15 cellular contexts compared by ENCODE assay signal in genomic region chr10:110789604-110790428, GRCh38.
DNase-seq lines count a peak whose midpoint lies in the region; ATAC-seq and TF ChIP-seq lines count a peak whose summit lies in the region.
"Had no signal": no experiment of that assay in that cellular context is flagged by ENCODE, and none has a peak within 500 bp of the region (broad histone marks: within the 10 kb centered on the region; RNA-seq: fewer than 3 reads in every experiment).

No MANE protein-coding gene starts in this region.

- H3K4me3 Mint-ChIP-seq in glutamatergic neuron (ENCODE audit: unreplicated experiment) = peak overlapping the region; percentile 43
- no peak overlapping the region for H3K4me3 Mint-ChIP-seq in stimulated activated naive B cell treated with anti-CD40 and anti-IgM and Interleukin-4, amounts not matched to agents 10 μg/mL and 1 μg/mL and 100 μg/mL, for 72 hours
- H3K4me3 Mint-ChIP-seq: activated naive CD4-positive, alpha-beta T cell treated with anti-CD3 and anti-CD28 coated beads, Interleukin-2, amount 50 U/mL, for 24 hours; dendritic cell treated with granulocyte-macrophage colony-stimulating factor and Interleukin-4, amounts not matched to agents 40 ng/mL and 50 ng/mL, for 4 days; HFFc6 had no signal

- intact Hi-C loops in ascending aorta (cut with DNase I) = no loop called here

- no peak for TF ChIP-seq CTCF in SK-N-SH (IDR thresholded peaks at IDR 0.05)
- no peak for TF ChIP-seq CTCF in glutamatergic neuron (IDR thresholded peaks at IDR 0.05; ENCODE audit: partially characterized antibody, unreplicated experiment)
- no peak for TF ChIP-seq CTCF in ascending aorta (IDR thresholded peaks at IDR 0.05)

- H3K36me3 Mint-ChIP-seq in glutamatergic neuron (ENCODE audit: unreplicated experiment) = no peaks in the 10 kb centered on the region
- no peaks in the 10 kb centered on the region for H3K36me3 Mint-ChIP-seq in stimulated activated naive B cell treated with anti-CD40 and anti-IgM and Interleukin-4, amounts not matched to agents 10 μg/mL and 1 μg/mL and 100 μg/mL, for 72 hours
- H3K36me3 Mint-ChIP-seq: activated naive CD4-positive, alpha-beta T cell treated with anti-CD3 and anti-CD28 coated beads, Interleukin-2, amount 50 U/mL, for 24 hours had no signal

- CTCF ChIA-PET in SK-N-SH (lab: Yijun Ruan, JAX) = interaction anchor here (0.9 to 3.4 kb wide), 7 partner anchors 9 to 287 kb away, joined by 3 to 15 read pairs (median 5); partner anchors contain the start of gene ADRA2A

- peaks cover 9% of the 10 kb centered on the region for H3K9me3 Mint-ChIP-seq in glutamatergic neuron (ENCODE audit: unreplicated experiment)
- no peaks in the 10 kb centered on the region for H3K9me3 Mint-ChIP-seq in stimulated activated naive B cell treated with anti-CD40 and anti-IgM and Interleukin-4, amounts not matched to agents 10 μg/mL and 1 μg/mL and 100 μg/mL, for 72 hours
- H3K9me3 Mint-ChIP-seq: activated naive CD4-positive, alpha-beta T cell treated with anti-CD3 and anti-CD28 coated beads, Interleukin-2, amount 50 U/mL, for 24 hours; dendritic cell treated with granulocyte-macrophage colony-stimulating factor and Interleukin-4, amounts not matched to agents 40 ng/mL and 50 ng/mL, for 4 days; HFFc6 had no signal

- peaks cover 7 to 87% of the 10 kb centered on the region in 2 experiments; a peak in 2 of 4 replicates for H3K4me1 ChIP-seq in SK-N-SH (ENCODE audit: control insufficient read depth in 1 of 2, insufficient read depth in 2 of 2, low read depth in 1 of 2, low read length in 1 of 2)
- peaks cover 0 to 2% of the 10 kb centered on the region in 2 donors for H3K4me1 ChIP-seq in ascending aorta

- H3K4me1 Mint-ChIP-seq in glutamatergic neuron (ENCODE audit: low read depth, unreplicated experiment) = peaks cover 79% of the 10 kb centered on the region
- H3K4me1 Mint-ChIP-seq in stimulated activated naive B cell treated with anti-CD40 and anti-IgM and Interleukin-4, amounts not matched to agents 10 μg/mL and 1 μg/mL and 100 μg/mL, for 72 hours = peaks cover 10 to 12% of the 10 kb centered on the region in 2 donors

- ATAC-seq in SK-N-SH treated with all-trans-retinoic acid at 6 μM for 48 hours = no peak
- peak; percentile 43 to 64 for ATAC-seq in stimulated activated naive B cell treated with anti-CD40 and anti-IgM and Interleukin-4, amounts not matched to agents 10 μg/mL and 1 μg/mL and 100 μg/mL, for 72 hours (replicated peaks)
- no peak for ATAC-seq in GM21528 (IDR thresholded peaks at IDR 0.05; ENCODE audit: low FRiP score, unreplicated experiment)

- H3F3A ChIP-seq in SK-N-SH (replicated peaks; ENCODE audit: insufficient read depth) = no peaks in the 10 kb centered on the region

- H3K9ac ChIP-seq in SK-N-SH = no peak overlapping the region

- no peak; a peak in 1 of 4 replicates for TF ChIP-seq EP300 in SK-N-SH (IDR thresholded peaks at IDR 0.05; ENCODE audit: borderline replicate concordance in 1 of 2, low read depth in 1 of 2, low read length in 1 of 2)

- 82% methylated on average over 10 of the region's 10 CpGs for WGBS in SK-N-SH (ENCODE audit: low lambda C conversion rate)

- no peak for DNase-seq in SK-N-SH
- DNase-seq in NCI-H2107 treated with DMSO at 0.1 percent for 48 hours (lab: John Stamatoyannopoulos, UW; ENCODE audit: unreplicated experiment) = peak; percentile 11
- DNase-seq in glutamatergic neuron = peak; percentile 57
- DNase-seq in stimulated activated naive B cell treated with anti-CD40 and anti-IgM and Interleukin-4, amounts not matched to agents 10 μg/mL and 1 μg/mL and 100 μg/mL, for 72 hours = no peak
- no peak for DNase-seq in GF-D8 (lab: John Stamatoyannopoulos, UW)
- DNase-seq in ascending aorta (ENCODE audit: low spot score in 2 of 2) = no peak
- DNase-seq: activated CD4-positive, alpha-beta T cell treated with anti-CD3 and anti-CD28 coated beads, Interleukin-2, amount 50 U/mL, for 4 hours; activated T-cell treated with anti-CD3 and anti-CD28 coated beads, Interleukin-2, amount 50 U/mL, for 1 hour; HFFc6; OCI-M1 had no signal

- H3K36me3 ChIP-seq in SK-N-SH (replicated peaks in 1 of 2; ENCODE audit: control insufficient read depth in 1 of 2, insufficient read depth in 2 of 2, low read length in 1 of 2) (no peaks in the 10 kb centered on the region), ascending aorta (peaks cover 0 to 4% of the 10 kb centered on the region in 2 donors)
- H3K36me3 ChIP-seq: tibial nerve had no signal

- no peaks in the 10 kb centered on the region for H3K27me3 ChIP-seq in SK-N-SH (ENCODE audit: insufficient read depth)
- H3K27me3 ChIP-seq in ascending aorta = no peaks in the 10 kb centered on the region
- H3K27me3 ChIP-seq: tibial nerve had no signal

- no peaks in the 10 kb centered on the region for H4K20me1 ChIP-seq in SK-N-SH (ENCODE audit: insufficient read depth)

- 0 out of 2 replicates have a peak, but pooled peaks have one; percentile 2 for TF ChIP-seq RAD21 in SK-N-SH (IDR thresholded peaks at IDR 0.05; ENCODE audit: low read length)

- H3K79me2 ChIP-seq in SK-N-SH (ENCODE audit: insufficient read depth) = no peaks in the 10 kb centered on the region

- H2AFZ ChIP-seq in SK-N-SH (ENCODE audit: low read depth) = no peak overlapping the region

- POLR2A ChIA-PET in SK-N-SH (lab: Yijun Ruan, JAX) = interaction anchor here (1.0 kb wide), 1 partner anchor 9 kb away, joined by 3 read pairs; no protein-coding TSS in a partner anchor

- H3K9me3 ChIP-seq in SK-N-SH = no peaks in the 10 kb centered on the region
- no peaks in the 10 kb centered on the region for H3K9me3 ChIP-seq in ascending aorta
- H3K9me3 ChIP-seq: tibial nerve had no signal

- H3K27ac ChIP-seq in SK-N-SH (ENCODE audit: low read depth in 2 of 2, low read length in 1 of 2) = peak overlapping the region in 1 of 2 experiments; percentile 99; a peak in 2 of 4 replicates
- H3K27ac ChIP-seq in ascending aorta = no peak overlapping the region
- H3K27ac ChIP-seq: tibial nerve had no signal

- peaks cover 2% of the 10 kb centered on the region for H3K27me3 Mint-ChIP-seq in glutamatergic neuron (ENCODE audit: unreplicated experiment)
- H3K27me3 Mint-ChIP-seq in stimulated activated naive B cell treated with anti-CD40 and anti-IgM and Interleukin-4, amounts not matched to agents 10 μg/mL and 1 μg/mL and 100 μg/mL, for 72 hours = peaks cover 0 to 6% of the 10 kb centered on the region in 2 donors
- H3K27me3 Mint-ChIP-seq: activated naive CD4-positive, alpha-beta T cell treated with anti-CD3 and anti-CD28 coated beads, Interleukin-2, amount 50 U/mL, for 24 hours; dendritic cell treated with granulocyte-macrophage colony-stimulating factor and Interleukin-4, amounts not matched to agents 40 ng/mL and 50 ng/mL, for 4 days had no signal

- peak overlapping the region; percentile 86 for H3K27ac Mint-ChIP-seq in glutamatergic neuron (ENCODE audit: unreplicated experiment)
- H3K27ac Mint-ChIP-seq in stimulated activated naive B cell treated with anti-CD40 and anti-IgM and Interleukin-4, amounts not matched to agents 10 μg/mL and 1 μg/mL and 100 μg/mL, for 72 hours = no peak overlapping the region
- H3K27ac Mint-ChIP-seq: activated naive CD4-positive, alpha-beta T cell treated with anti-CD3 and anti-CD28 coated beads, Interleukin-2, amount 50 U/mL, for 24 hours; dendritic cell treated with granulocyte-macrophage colony-stimulating factor and Interleukin-4, amounts not matched to agents 40 ng/mL and 50 ng/mL, for 4 days; HFFc6 had no signal

- no peak overlapping the region; a peak in 1 of 4 replicates for H3K4me3 ChIP-seq in SK-N-SH (ENCODE audit: low read depth in 2 of 2, low read length in 1 of 2)
- no peak overlapping the region for H3K4me3 ChIP-seq in ascending aorta
- H3K4me3 ChIP-seq: tibial nerve had no signal

- no peaks in the 10 kb centered on the region for H3K9me2 ChIP-seq in SK-N-SH

- no peak overlapping the region for H3K4me2 ChIP-seq in SK-N-SH

TF ChIP-seq in SK-N-SH, 30 proteins besides CTCF, POLR2A, EP300 and RAD21 (continues in another document):
- TF ChIP-seq ZBTB33 (IDR thresholded peaks at IDR 0.05; ENCODE audit: borderline replicate concordance, low read depth) (no peak), CHD2 (IDR thresholded peaks at IDR 0.05; ENCODE audit: low read length, partially characterized antibody) (peak; percentile 6), FOXM1 (IDR thresholded peaks at IDR 0.05; ENCODE audit: low read depth) (no peak)

TF ChIP-seq in SK-N-SH treated with all-trans-retinoic acid at 6 μM for 48 hours, 23 proteins besides CTCF, POLR2A, EP300 and RAD21:
- TF ChIP-seq OSR1 (CRISPR knock-in tag; IDR thresholded peaks at IDR 0.05) (no peak), RARB (CRISPR knock-in tag; IDR thresholded peaks at IDR 0.05) (no peak), ESRRG (CRISPR knock-in tag; IDR thresholded peaks at IDR 0.05) (no peak), ARNTL (CRISPR knock-in tag; IDR thresholded peaks at IDR 0.05; ENCODE audit: borderline replicate concordance, low read depth) (no peak), PATZ1 (CRISPR knock-in tag; IDR thresholded peaks at IDR 0.05; ENCODE audit: borderline replicate concordance) (no peak), TOX (CRISPR knock-in tag; IDR thresholded peaks at IDR 0.05; ENCODE audit: borderline replicate concordance) (no peak), ZNF8 (CRISPR knock-in tag; IDR thresholded peaks at IDR 0.05) (no peak), ZNF70 (CRISPR knock-in tag; IDR thresholded peaks at IDR 0.05) (no peak), GLIS3 (CRISPR knock-in tag; IDR thresholded peaks at IDR 0.05) (no peak), PPARA (CRISPR knock-in tag; IDR thresholded peaks at IDR 0.05; ENCODE audit: borderline replicate concordance) (no peak), SNAI2 (CRISPR knock-in tag; IDR thresholded peaks at IDR 0.05) (no peak), TCF4 (CRISPR knock-in tag; IDR thresholded peaks at IDR 0.05; ENCODE audit: borderline replicate concordance) (no peak), CSDC2 (CRISPR knock-in tag; IDR thresholded peaks at IDR 0.05) (no peak), ZNF565 (CRISPR knock-in tag; conservative IDR thresholded peaks at IDR 0.05; ENCODE audit: low read depth) (no peak)

Comparison
In these comparisons a context has a peak if more than half of its experiments do, and no peak if none do; other contexts are left out.
1. DNase-seq: peak in NCI-H2107 treated with DMSO at 0.1 percent for 48 hours (single experiment) and glutamatergic neuron (single experiment); none in SK-N-SH (single experiment), stimulated activated naive B cell treated with anti-CD40 and anti-IgM and Interleukin-4, amounts not matched to agents 10 μg/mL and 1 μg/mL and 100 μg/mL, for 72 hours (single experiment), GF-D8 (single experiment) and ascending aorta (0 of 2).
2. ATAC-seq: peak in stimulated activated naive B cell treated with anti-CD40 and anti-IgM and Interleukin-4, amounts not matched to agents 10 μg/mL and 1 μg/mL and 100 μg/mL, for 72 hours (2 of 2); none in SK-N-SH treated with all-trans-retinoic acid at 6 μM for 48 hours (single experiment) and GM21528 (single experiment).